In the genomic region with DNA sequence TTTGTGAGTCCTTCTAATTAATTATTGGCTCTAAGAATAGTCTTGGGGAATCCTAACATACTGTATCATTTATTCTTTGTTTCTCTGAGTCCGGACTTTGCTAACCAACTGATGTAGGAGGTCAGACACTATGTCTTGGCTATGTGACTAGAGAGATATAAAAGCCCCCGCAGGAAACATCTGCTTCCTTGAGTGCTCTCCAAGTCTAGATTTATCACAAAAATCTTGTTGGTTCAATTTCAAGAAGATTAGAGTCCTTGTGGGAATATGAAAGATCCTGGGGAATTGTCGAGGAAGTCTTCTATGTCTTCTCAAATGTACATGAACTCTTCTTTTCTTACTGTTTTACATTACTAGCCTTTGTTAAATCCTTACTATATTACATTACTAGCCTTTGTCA, we compare ENCODE assay signal across 15 cellular contexts.
DNase-seq lines count a peak whose midpoint lies in the region; ATAC-seq and TF ChIP-seq lines count a peak whose summit lies in the region.
"Had no signal": no experiment of that assay in that cellular context is flagged by ENCODE, and none has a peak within 500 bp of the region (broad histone marks: within the 10 kb centered on the region; RNA-seq: fewer than 3 reads in every experiment).

No MANE protein-coding gene starts in this region.

- no peaks in the 10 kb centered on the region for H3K36me3 Mint-ChIP-seq in nephron (ENCODE audit: low read depth)

- TF ChIP-seq CTCF in nephron (IDR thresholded peaks at IDR 0.05; ENCODE audit: unreplicated experiment in 3 of 3), result no peak

- no peak overlapping the region for H3K4me3 Mint-ChIP-seq in nephron
- H3K4me3 Mint-ChIP-seq: HFFc6 had no signal

- DNase-seq in CMK (ENCODE audit: low read depth) (peak; percentile 14), NAMALWA (ENCODE audit: low spot score) (peak; percentile 20), dermis blood vessel endothelial cell (peak; percentile 38), UCSD-AML1 (lab: John Stamatoyannopoulos, UW; ENCODE audit: unreplicated experiment) (no peak), AML-193 (lab: John Stamatoyannopoulos, UW) (no peak)
- DNase-seq: DMS 273 treated with DMSO at 0.1 percent for 48 hours, HFFc6, NCI-H1436 treated with DMSO at 0.1 percent for 48 hours, NCI-H2029 treated with DMSO at 0.1 percent for 48 hours, NCI-H510A, NCI-H82, PC-9 had no signal

- peak overlapping the region; percentile 28 to 74 (median 72) for H3K27ac Mint-ChIP-seq in nephron
- H3K27ac Mint-ChIP-seq: HFFc6 had no signal

- H3K27me3 Mint-ChIP-seq in nephron (ENCODE audit: low read depth), result no peaks in the 10 kb centered on the region

- peaks cover 7% of the 10 kb centered on the region for H3K9me3 Mint-ChIP-seq in nephron

- no peak for ATAC-seq in GM18907 (IDR thresholded peaks at IDR 0.05; ENCODE audit: unreplicated experiment)
- ATAC-seq: K562 had no signal

- H3K4me1 Mint-ChIP-seq in nephron, result peaks cover 11% of the 10 kb centered on the region

Comparison
In these comparisons a context has a peak if more than half of its experiments do, and no peak if none do; other contexts are left out.
1. DNase-seq: peak in CMK (single experiment), NAMALWA (single experiment) and dermis blood vessel endothelial cell (single experiment); none in UCSD-AML1 (single experiment) and AML-193 (0 of 2).